Comparison of ENCODE assay signal across 25 cellular contexts in genomic region chr17:62984801-62985200, GRCh38.
"Had no signal": no experiment of that assay in that cellular context is flagged by ENCODE, and none has a peak within 500 bp of the region (broad histone marks: within the 10 kb centered on the region; RNA-seq: fewer than 3 reads in every experiment).

No MANE protein-coding gene starts in this region.

- H3K4me1 ChIP-seq: neural progenitor cell, parathyroid adenoma, psoas muscle, right lobe of liver, sigmoid colon, suprapubic skin, testis, tibial artery, upper lobe of right lung, vagina had no signal

- H3K4me2 ChIP-seq: neural progenitor cell had no signal

- H3K9ac ChIP-seq: neural progenitor cell, parathyroid adenoma had no signal

- H3K27me3 ChIP-seq: neural progenitor cell, ovary, right lobe of liver, sigmoid colon, suprapubic skin, testis, tibial artery, transverse colon, upper lobe of right lung, vagina had no signal

- H3K4me3 ChIP-seq: neural progenitor cell, ovary, psoas muscle, right lobe of liver, sigmoid colon, suprapubic skin, testis, tibial artery, transverse colon, upper lobe of right lung, vagina had no signal

- H3K36me3 ChIP-seq: neural progenitor cell, ovary, right lobe of liver, sigmoid colon, suprapubic skin, transverse colon, upper lobe of right lung, vagina had no signal

- H3K9me3 ChIP-seq: ovary, testis, vagina had no signal

- FAIRE-seq: small intestine had no signal

- H2AFZ ChIP-seq: neural progenitor cell, parathyroid adenoma had no signal

- DNase-seq: natural killer cell; occipital lobe; ovary; posterior cingulate gyrus; psoas muscle; right cardiac atrium; right lobe of liver; sigmoid colon; small intestine; stimulated activated CD4-positive, alpha-beta T cell treated with anti-CD3 and anti-CD28 coated beads, Interleukin-15, amount 100 ng/mL, for 24 hours; stimulated activated CD4-positive, alpha-beta T cell treated with anti-CD3 and anti-CD28 coated beads, Interleukin-2, amount 100 ng/mL, for 24 hours; stimulated activated CD4-positive, alpha-beta T cell treated with anti-CD3 and anti-CD28 coated beads, Interleukin-2, amount 100 ng/mL, for 48 hours; stimulated activated CD4-positive, alpha-beta T cell treated with anti-CD3 and anti-CD28 coated beads, Interleukin-4, amount 100 ng/mL, for 24 hours; stimulated activated naive CD4-positive, alpha-beta T cell; stimulated activated naive CD8-positive, alpha-beta T cell treated with anti-CD3 and anti-CD28 coated beads, Interleukin-15, amount 100 ng/mL, for 72 hours; stimulated activated naive CD8-positive, alpha-beta T cell treated with anti-CD3 and anti-CD28 coated beads, Interleukin-15, Interleukin-2, amounts not matched to agents 100 U/mL and 50 U/mL, for 24 hours; substantia nigra; testis; tibial artery; transverse colon; upper lobe of right lung had no signal

- H3K27ac ChIP-seq: neural progenitor cell, ovary, parathyroid adenoma, psoas muscle, right lobe of liver, sigmoid colon, suprapubic skin, testis, tibial artery, transverse colon, upper lobe of right lung, vagina had no signal
